9 cellular contexts compared by ENCODE assay signal in genomic region chr16:75250809-75251279, GRCh38. TPM values are rescaled to one million over a fixed set of nuclear protein-coding genes. Genes with fewer than 3 reads are reported as not detected.
DNase-seq lines count a peak whose midpoint lies in the region; ATAC-seq and TF ChIP-seq lines count a peak whose summit lies in the region.
"Had no signal": no experiment of that assay in that cellular context is flagged by ENCODE, and none has a peak within 500 bp of the region (broad histone marks: within the 10 kb centered on the region; RNA-seq: fewer than 3 reads in every experiment).

No MANE protein-coding gene starts in this region.

- peaks cover 28% of the 10 kb centered on the region for H3K4me1 ChIP-seq in iPS-15b (ENCODE audit: control insufficient read depth, insufficient read depth, low read length)
- peaks cover 21 to 94% (median 87%) of the 10 kb centered on the region in 5 donors for H3K4me1 ChIP-seq in subcutaneous abdominal adipose tissue (ENCODE audit: control insufficient read depth in 5 of 5, insufficient read depth in 5 of 5, low read length in 5 of 5)

- H3K27ac ChIP-seq in AG04450 (ENCODE audit: low read depth, low read length) (peak overlapping the region; percentile 65), subcutaneous abdominal adipose tissue (ENCODE audit: low read depth, low read length) (peak overlapping the region; percentile 94)
- H3K27ac ChIP-seq: HL-60 had no signal

- H3K9me3 ChIP-seq in AG04450 (ENCODE audit: control insufficient read depth, insufficient read depth, low read length), result no peaks in the 10 kb centered on the region
- no peaks in the 10 kb centered on the region for H3K9me3 ChIP-seq in iPS-15b (ENCODE audit: control insufficient read depth, insufficient read depth, low read length)
- H3K9me3 ChIP-seq in subcutaneous abdominal adipose tissue (ENCODE audit: control insufficient read depth in 5 of 5, low read length in 5 of 5), result no peaks in the 10 kb centered on the region

- H3K27me3 ChIP-seq in AG04450 (ENCODE audit: control insufficient read depth, insufficient read depth, low read length) (no peaks in the 10 kb centered on the region), iPS-15b (ENCODE audit: control insufficient read depth, insufficient read depth, low read length) (no peaks in the 10 kb centered on the region), subcutaneous abdominal adipose tissue (ENCODE audit: control insufficient read depth in 5 of 5, insufficient read depth in 4 of 5, low read length in 5 of 5) (peaks cover 0 to 3% (median 0%) of the 10 kb centered on the region in 5 donors)

- no peaks in the 10 kb centered on the region for H3K9me3 Mint-ChIP-seq in activated naive CD8-positive, alpha-beta T cell treated with anti-CD3 and anti-CD28 coated beads, Interleukin-2, amount 50 U/mL, for 24 hours

- H3K4me1 Mint-ChIP-seq in activated naive CD8-positive, alpha-beta T cell treated with anti-CD3 and anti-CD28 coated beads, Interleukin-2, amount 50 U/mL, for 24 hours, result peaks cover 6% of the 10 kb centered on the region

- H3K9ac ChIP-seq in iPS-15b (ENCODE audit: low read depth, low read length), result peak overlapping the region; percentile 73
- H3K9ac ChIP-seq in subcutaneous abdominal adipose tissue (ENCODE audit: low read length in 5 of 5), result peak overlapping the region; percentile 26 to 77 (median 49)

- CTCF ChIA-PET in AG04450 (lab: Charles Lee), result interaction anchor here (0.6 to 1.4 kb wide), 2 partner anchors 17 to 20 kb away, joined by 4 to 5 read pairs; no protein-coding TSS in a partner anchor

- peaks cover 58% of the 10 kb centered on the region for H3K27me3 Mint-ChIP-seq in activated naive CD8-positive, alpha-beta T cell treated with anti-CD3 and anti-CD28 coated beads, Interleukin-2, amount 50 U/mL, for 24 hours

- ATAC-seq in GM18861 (IDR thresholded peaks at IDR 0.05; ENCODE audit: unreplicated experiment) (peak; percentile 34), HG03066 (IDR thresholded peaks at IDR 0.05; ENCODE audit: low read depth, unreplicated experiment) (peak; percentile 39), GM21576 (IDR thresholded peaks at IDR 0.05; ENCODE audit: unreplicated experiment) (no peak)
- ATAC-seq in activated naive CD8-positive, alpha-beta T cell treated with anti-CD3 and anti-CD28 coated beads, Interleukin-2, amount 50 U/mL, for 24 hours, result no peak

- peak overlapping the region; percentile 84 for H3K4me3 ChIP-seq in AG04450 (ENCODE audit: low read depth, low read length)
- peak overlapping the region; percentile 87 for H3K4me3 ChIP-seq in iPS-15b (ENCODE audit: low read depth, low read length)
- H3K4me3 ChIP-seq in subcutaneous abdominal adipose tissue (ENCODE audit: low read depth in 1 of 5, low read length in 5 of 5), result peak overlapping the region in 4 of 5 donors; percentile 64 to 70 (median 67)

- no peak for TF ChIP-seq CTCF in AG04450 (IDR thresholded peaks at IDR 0.05; ENCODE audit: low read depth, low read length)

- H3K36me3 Mint-ChIP-seq in activated naive CD8-positive, alpha-beta T cell treated with anti-CD3 and anti-CD28 coated beads, Interleukin-2, amount 50 U/mL, for 24 hours (ENCODE audit: low read depth), result no peaks in the 10 kb centered on the region

- DNase-seq in AG04450 (ENCODE audit: low read depth, low spot score), result no peak
- DNase-seq in activated naive CD8-positive, alpha-beta T cell treated with anti-CD3 and anti-CD28 coated beads, Interleukin-2, amount 50 U/mL, for 24 hours, result no peak
- no peak for DNase-seq in SK-N-DZ (ENCODE audit: low spot score)

- H3K36me3 ChIP-seq in iPS-15b (ENCODE audit: control insufficient read depth, insufficient read depth, low read length), result peaks cover 6% of the 10 kb centered on the region
- no peaks in the 10 kb centered on the region for H3K36me3 ChIP-seq in subcutaneous abdominal adipose tissue (ENCODE audit: control insufficient read depth in 5 of 5, insufficient read depth in 5 of 5, low read length in 5 of 5)

- H3K4me3 Mint-ChIP-seq in activated naive CD8-positive, alpha-beta T cell treated with anti-CD3 and anti-CD28 coated beads, Interleukin-2, amount 50 U/mL, for 24 hours, result peak overlapping the region; percentile 40

- H3K27ac Mint-ChIP-seq in activated naive CD8-positive, alpha-beta T cell treated with anti-CD3 and anti-CD28 coated beads, Interleukin-2, amount 50 U/mL, for 24 hours, result no peak overlapping the region

- POLR2A ChIA-PET in AG04450 (lab: Yijun Ruan, JAX), result interaction anchor here (1.0 to 2.3 kb wide), 7 partner anchors 12 to 135 kb away, joined by 3 to 12 read pairs (median 4); no protein-coding TSS in a partner anchor

RNA-seq across cellular contexts. Expression of gene BCAR1, which starts 0.6 kb away (rescaled TPM):
- 16.1 and 26.9 TPM in 2 replicates for polyA plus RNA-seq in AG04450 (2011; rRNA removed)
- polyA minus RNA-seq in AG04450 (2011; rRNA and poly(A)+ RNA removed), result 20.3 and 25.8 TPM in 2 replicates
- polyA plus RNA-seq in SK-N-DZ (2014; cell fraction: cytosol; rRNA removed), result 38.2 and 42.1 TPM in 2 replicates
- polyA plus RNA-seq in SK-N-DZ (2014; cell fraction: nucleus; rRNA removed), result 33.6 and 40.5 TPM in 2 replicates

RNA-seq across cellular contexts. Expression of gene CTRB1, which starts 32.1 kb away (rescaled TPM):
- not detected in 2 replicates for polyA plus RNA-seq in AG04450 (2011; rRNA removed)
- not detected in 2 replicates for polyA minus RNA-seq in AG04450 (2011; rRNA and poly(A)+ RNA removed)
- polyA plus RNA-seq in SK-N-DZ (2014; cell fraction: cytosol; rRNA removed), result not detected in 2 replicates
- polyA plus RNA-seq in SK-N-DZ (2014; cell fraction: nucleus; rRNA removed), result not detected in 2 replicates

RNA-seq across cellular contexts. Expression of gene CTRB2, which starts 43.9 kb away (rescaled TPM):
- polyA plus RNA-seq in AG04450 (2011; rRNA removed), result not detected in 2 replicates
- not detected in 2 replicates for polyA minus RNA-seq in AG04450 (2011; rRNA and poly(A)+ RNA removed)
- polyA plus RNA-seq in SK-N-DZ (2014; cell fraction: cytosol; rRNA removed), result not detected in 2 replicates
- polyA plus RNA-seq in SK-N-DZ (2014; cell fraction: nucleus; rRNA removed), result not detected in 2 replicates

Comparison
In these comparisons a context has a peak if more than half of its experiments do, and no peak if none do; other contexts are left out.
1. ATAC-seq: peak in GM18861 (single experiment) and HG03066 (single experiment); none in activated naive CD8-positive, alpha-beta T cell treated with anti-CD3 and anti-CD28 coated beads, Interleukin-2, amount 50 U/mL, for 24 hours (single experiment) and GM21576 (single experiment).
2. Peak in every context shown above with its lines, with median percentiles within 50 percentile points of each other: H3K4me3 ChIP-seq.